9 cellular contexts compared by ENCODE assay signal in the genomic region with DNA sequence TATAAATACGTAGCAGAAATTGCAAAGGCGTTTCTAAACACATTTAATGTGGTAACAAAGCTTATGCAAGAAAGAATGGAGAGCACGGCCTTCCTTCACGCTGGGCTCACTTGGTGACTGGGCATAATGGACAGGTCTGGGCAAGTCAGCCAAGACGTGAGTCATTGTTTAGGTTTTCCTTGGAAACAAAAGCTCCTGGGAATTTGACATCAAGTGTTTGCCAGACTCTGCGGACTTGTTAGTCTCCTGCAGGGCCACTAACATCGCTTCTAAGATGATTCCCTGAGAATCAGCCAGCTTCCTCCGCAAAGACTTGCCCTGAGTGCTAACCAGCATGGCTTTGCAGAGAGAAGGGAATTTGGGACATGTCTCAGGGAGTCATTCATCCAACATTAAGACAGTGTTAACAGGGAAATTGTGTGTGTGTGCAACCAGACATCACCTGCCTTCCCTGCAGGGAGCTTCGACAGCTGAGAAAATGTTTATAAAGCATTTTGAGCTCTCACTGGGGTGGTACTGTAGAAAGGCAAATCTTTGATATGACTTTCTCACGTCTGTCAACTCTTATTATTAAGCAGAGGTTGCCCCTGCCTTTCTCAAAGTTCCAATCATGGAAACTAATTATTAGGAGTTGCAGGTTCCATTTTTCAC.
A peak's percentile ranks its signal among the peaks of the same experiment; 100 is the strongest.
DNase-seq lines count a peak whose midpoint lies in the region; ATAC-seq, FAIRE-seq and TF ChIP-seq lines count a peak whose summit lies in the region.
"Had no signal": no experiment of that assay in that cellular context is flagged by ENCODE, and none has a peak within 500 bp of the region (broad histone marks: within the 10 kb centered on the region; RNA-seq: fewer than 3 reads in every experiment).

No MANE protein-coding gene starts in this region.

- H3K27me3 Mint-ChIP-seq in T-helper 17 cell, result no peaks in the 10 kb centered on the region
- H3K27me3 Mint-ChIP-seq: activated naive CD4-positive, alpha-beta T cell treated with anti-CD3 and anti-CD28 coated beads, Interleukin-2, amount 50 U/mL, for 24 hours had no signal

- no peaks in the 10 kb centered on the region for H3K4me1 ChIP-seq in pancreas

- no peaks in the 10 kb centered on the region for H3K36me3 Mint-ChIP-seq in T-helper 17 cell (ENCODE audit: low read depth)
- H3K36me3 Mint-ChIP-seq: activated naive CD4-positive, alpha-beta T cell treated with anti-CD3 and anti-CD28 coated beads, Interleukin-2, amount 50 U/mL, for 24 hours had no signal

- DNase-seq in GM03348 (ENCODE audit: low spot score), result peak; percentile 45
- DNase-seq in NCI-H748 (lab: John Stamatoyannopoulos, UW; ENCODE audit: unreplicated experiment), result peak; percentile 91
- peak; percentile 98 for DNase-seq in epithelial cell of proximal tubule (ENCODE audit: low read depth)
- peak in 3 of 6 donors; percentile 39 to 61 (median 55) for DNase-seq in pancreas
- DNase-seq in central memory CD4-positive, alpha-beta T cell, result no peak
- DNase-seq in T-helper 17 cell, result no peak

- H3K4me3 Mint-ChIP-seq in T-helper 17 cell, result no peak overlapping the region
- H3K4me3 Mint-ChIP-seq: activated naive CD4-positive, alpha-beta T cell treated with anti-CD3 and anti-CD28 coated beads, Interleukin-2, amount 50 U/mL, for 24 hours had no signal

- no peaks in the 10 kb centered on the region for H3K9me3 ChIP-seq in pancreas
- H3K9me3 ChIP-seq in T-helper 17 cell (ENCODE audit: control insufficient read depth, low read length, poor library complexity, severe bottlenecking), result no peaks in the 10 kb centered on the region

- H3K4me3 ChIP-seq in epithelial cell of proximal tubule (ENCODE audit: low read depth, low read length) (no peak overlapping the region), pancreas (no peak overlapping the region)

- intact Hi-C loops in pancreas (cut with DNase I), result no loop called here

- H3K36me3 ChIP-seq in pancreas, result no peaks in the 10 kb centered on the region

- no peaks in the 10 kb centered on the region for H3K4me1 Mint-ChIP-seq in T-helper 17 cell
- H3K4me1 Mint-ChIP-seq: activated naive CD4-positive, alpha-beta T cell treated with anti-CD3 and anti-CD28 coated beads, Interleukin-2, amount 50 U/mL, for 24 hours had no signal

- no peak for FAIRE-seq in pancreas (lab: Jason Lieb, UNC)

- no peaks in the 10 kb centered on the region for H3K27me3 ChIP-seq in pancreas

- no peak overlapping the region for H3K27ac Mint-ChIP-seq in T-helper 17 cell
- H3K27ac Mint-ChIP-seq: activated naive CD4-positive, alpha-beta T cell treated with anti-CD3 and anti-CD28 coated beads, Interleukin-2, amount 50 U/mL, for 24 hours had no signal

- ATAC-seq in pancreas, result peak; percentile 58 to 97 (median 88)
- no peak for ATAC-seq in HG02678 (IDR thresholded peaks at IDR 0.05; ENCODE audit: unreplicated experiment)
- ATAC-seq in HG02642 (IDR thresholded peaks at IDR 0.05; ENCODE audit: poor library complexity, unreplicated experiment), result no peak
- no peak for ATAC-seq in T-helper 17 cell

- no peak overlapping the region for H3K27ac ChIP-seq in pancreas

- TF ChIP-seq CTCF in epithelial cell of proximal tubule (conservative IDR thresholded peaks at IDR 0.05; ENCODE audit: low read depth, low read length) (no peak), pancreas (IDR thresholded peaks at IDR 0.05) (no peak)

- 63 to 71% methylated on average over 10 of the region's 10 CpGs for WGBS in pancreas, 2 donors

Comparison
In these comparisons a context has a peak if more than half of its experiments do, and no peak if none do; other contexts are left out.
1. DNase-seq: peak in GM03348 (single experiment), NCI-H748 (single experiment) and epithelial cell of proximal tubule (single experiment); none in central memory CD4-positive, alpha-beta T cell (single experiment) and T-helper 17 cell (0 of 3).
2. ATAC-seq: peak in pancreas (4 of 4); none in HG02678 (single experiment), HG02642 (single experiment) and T-helper 17 cell (single experiment).